30 cellular contexts compared by ENCODE assay signal in genomic region chrX:125378205-125378604, GRCh38. TPM values are rescaled to one million over a fixed set of nuclear protein-coding genes. Genes with fewer than 3 reads are reported as not detected.
A peak's percentile ranks its signal among the peaks of the same experiment; 100 is the strongest.
DNase-seq lines count a peak whose midpoint lies in the region; ATAC-seq, FAIRE-seq and TF ChIP-seq lines count a peak whose summit lies in the region.
"Had no signal": no experiment of that assay in that cellular context is flagged by ENCODE, and none has a peak within 500 bp of the region (broad histone marks: within the 10 kb centered on the region; RNA-seq: fewer than 3 reads in every experiment).

No MANE protein-coding gene starts in this region.

- H3K4me3 Mint-ChIP-seq in GM23338 = no peak overlapping the region
- H3K4me3 Mint-ChIP-seq in chondrocyte (ENCODE audit: unreplicated experiment) = no peak overlapping the region
- H3K4me3 Mint-ChIP-seq: activated T-cell treated with anti-CD3 and anti-CD28 coated beads, Interleukin-2, amount 50 U/mL, for 4 hours; CD4-positive, CD25-positive, alpha-beta regulatory T cell; naive thymus-derived CD4-positive, alpha-beta T cell; stimulated activated naive B cell treated with anti-CD40 and anti-IgM and Interleukin-4, amounts not matched to agents 10 μg/mL and 1 μg/mL and 100 μg/mL, for 72 hours had no signal

- no peak overlapping the region for H3K27ac Mint-ChIP-seq in GM23338
- no peak overlapping the region for H3K27ac Mint-ChIP-seq in chondrocyte (ENCODE audit: unreplicated experiment)
- H3K27ac Mint-ChIP-seq: CD4-positive, CD25-positive, alpha-beta regulatory T cell; naive thymus-derived CD4-positive, alpha-beta T cell; stimulated activated naive B cell treated with anti-CD40 and anti-IgM and Interleukin-4, amounts not matched to agents 10 μg/mL and 1 μg/mL and 100 μg/mL, for 72 hours had no signal

- no peak overlapping the region for H4K91ac ChIP-seq in mesenchymal stem cell (ENCODE audit: low read length)

- H3K27me3 ChIP-seq in GM23338 (ENCODE audit: insufficient read depth) (0 out of 2 replicates have a peak, but pooled peaks cover 4% of the 10 kb centered on the region), mesenchymal stem cell (ENCODE audit: control insufficient read depth in 1 of 2, insufficient read depth in 1 of 2, low read length in 2 of 2) (no peaks in the 10 kb centered on the region), pancreas (peaks cover 0 to 7% (median 0%) of the 10 kb centered on the region in 4 donors)
- H3K27me3 ChIP-seq: SJCRH30, tibial artery had no signal

- H3K9me3 ChIP-seq in mesenchymal stem cell (ENCODE audit: control insufficient read depth, low read length) (peaks cover 3% of the 10 kb centered on the region), pancreas (no peaks in the 10 kb centered on the region)
- H3K9me3 ChIP-seq: SJCRH30, tibial artery had no signal

- H2AFZ ChIP-seq in GM23338 = no peak overlapping the region
- H2AFZ ChIP-seq in mesenchymal stem cell (ENCODE audit: low read depth, low read length) = no peak overlapping the region

- H3K79me1 ChIP-seq in mesenchymal stem cell (replicated peaks; ENCODE audit: low read length, poor library complexity, severe bottlenecking) = no peaks in the 10 kb centered on the region

- H4K8ac ChIP-seq in mesenchymal stem cell (ENCODE audit: low read length) = no peak overlapping the region

- H3K79me2 ChIP-seq in GM23338 (replicated peaks; ENCODE audit: insufficient read depth) = no peaks in the 10 kb centered on the region

- no peak overlapping the region for H3K23ac ChIP-seq in mesenchymal stem cell (ENCODE audit: low read length in 2 of 2)

- POLR2A ChIA-PET in RWPE1 (lab: Yijun Ruan, JAX; ENCODE audit: low non-redundant PET) = no interaction called here

- H3K4ac ChIP-seq in mesenchymal stem cell (ENCODE audit: low read depth in 1 of 2, low read length in 2 of 2) = no peak overlapping the region

- H3K36me3 Mint-ChIP-seq in GM23338 (ENCODE audit: low read depth) (no peaks in the 10 kb centered on the region), chondrocyte (ENCODE audit: low read depth) (no peaks in the 10 kb centered on the region)
- H3K36me3 Mint-ChIP-seq: CD4-positive, CD25-positive, alpha-beta regulatory T cell; naive thymus-derived CD4-positive, alpha-beta T cell; stimulated activated naive B cell treated with anti-CD40 and anti-IgM and Interleukin-4, amounts not matched to agents 10 μg/mL and 1 μg/mL and 100 μg/mL, for 72 hours had no signal

- TF ChIP-seq CTCF in GM23338 (conservative IDR thresholded peaks at IDR 0.05; ENCODE audit: low read depth in 2 of 2) (peak in 1 of 2 experiments; percentile 36; a peak in 2 of 4 replicates), RWPE1 (conservative IDR thresholded peaks at IDR 0.05; ENCODE audit: low read depth) (no peak), chondrocyte (IDR thresholded peaks at IDR 0.05) (no peak), pancreas (IDR thresholded peaks at IDR 0.05) (no peak)

- H2BK120ac ChIP-seq in mesenchymal stem cell (ENCODE audit: low read depth, low read length) = no peak overlapping the region

- CTCF ChIA-PET in RWPE1 (lab: Yijun Ruan, JAX) = interaction anchor here (0.6 kb wide), 1 partner anchor 172 kb away, joined by 4 read pairs; no protein-coding TSS in a partner anchor

- no peak overlapping the region for H3K27ac ChIP-seq in GM23338 (ENCODE audit: low read depth)
- H3K27ac ChIP-seq in RWPE1 = no peak overlapping the region
- no peak overlapping the region for H3K27ac ChIP-seq in mesenchymal stem cell (ENCODE audit: low read length, poor library complexity, severe bottlenecking)
- no peak overlapping the region for H3K27ac ChIP-seq in pancreas
- H3K27ac ChIP-seq: dorsolateral prefrontal cortex, SJCRH30, tibial artery had no signal

- H2BK5ac ChIP-seq in mesenchymal stem cell (ENCODE audit: low read depth, low read length, poor library complexity, severe bottlenecking) = no peak overlapping the region

- H3F3A ChIP-seq in GM23338 (replicated peaks; ENCODE audit: low read depth) = no peaks in the 10 kb centered on the region

- H3K14ac ChIP-seq in mesenchymal stem cell (ENCODE audit: low read length in 2 of 2) = no peak overlapping the region

- no peak overlapping the region for H2BK12ac ChIP-seq in mesenchymal stem cell (ENCODE audit: low read length in 2 of 2)

- WGBS in mesenchymal stem cell = no CpG with 5 or more reads among the region's 4 CpGs
- WGBS in pancreas, 2 donors = 23 to 27% methylated on average over 4 of the region's 4 CpGs

- H3K9me3 Mint-ChIP-seq in GM23338 = no peaks in the 10 kb centered on the region; the same call in 2 of the 3 replicates
- peaks cover 9% of the 10 kb centered on the region for H3K9me3 Mint-ChIP-seq in chondrocyte (ENCODE audit: low read depth)
- H3K9me3 Mint-ChIP-seq: activated T-cell treated with anti-CD3 and anti-CD28 coated beads, Interleukin-2, amount 50 U/mL, for 4 hours had no signal

- H3K9me2 ChIP-seq in GM23338 (ENCODE audit: insufficient read depth) = no peaks in the 10 kb centered on the region

- H4K20me1 ChIP-seq in GM23338 (replicated peaks; ENCODE audit: insufficient read depth) = no peaks in the 10 kb centered on the region

- no peak overlapping the region for H2AK5ac ChIP-seq in mesenchymal stem cell (ENCODE audit: low read length, severe bottlenecking)

- H3K4me2 ChIP-seq in GM23338 (no peak overlapping the region), mesenchymal stem cell (ENCODE audit: low read length, poor library complexity, severe bottlenecking) (no peak overlapping the region)

- intact Hi-C loops in pancreas (cut with DNase I) = no loop called here
- intact Hi-C loops in left cardiac atrium (cut with DNase I) = no loop called here

- H3K4me1 ChIP-seq in GM23338 (ENCODE audit: insufficient read depth) = peaks cover 4% of the 10 kb centered on the region
- H3K4me1 ChIP-seq in mesenchymal stem cell (ENCODE audit: control insufficient read depth, insufficient read depth, low read depth, low read length) = no peaks in the 10 kb centered on the region
- H3K4me1 ChIP-seq in pancreas = no peaks in the 10 kb centered on the region
- H3K4me1 ChIP-seq: SJCRH30, tibial artery had no signal

- no peak overlapping the region for H3K9ac ChIP-seq in mesenchymal stem cell (ENCODE audit: low read length)

- ATAC-seq in GM23338 (no peak), pancreas (no peak), left cardiac atrium (no peak)
- ATAC-seq: activated T-cell treated with anti-CD3 and anti-CD28 coated beads, Interleukin-2, amount 50 U/mL, for 4 hours; naive thymus-derived CD4-positive, alpha-beta T cell; stimulated activated naive B cell treated with anti-CD40 and anti-IgM and Interleukin-4, amounts not matched to agents 10 μg/mL and 1 μg/mL and 100 μg/mL, for 72 hours had no signal

- peaks cover 10% of the 10 kb centered on the region for H3K4me1 Mint-ChIP-seq in GM23338
- no peaks in the 10 kb centered on the region for H3K4me1 Mint-ChIP-seq in chondrocyte (ENCODE audit: low read depth)
- H3K4me1 Mint-ChIP-seq: CD4-positive, CD25-positive, alpha-beta regulatory T cell; naive thymus-derived CD4-positive, alpha-beta T cell; stimulated activated naive B cell treated with anti-CD40 and anti-IgM and Interleukin-4, amounts not matched to agents 10 μg/mL and 1 μg/mL and 100 μg/mL, for 72 hours had no signal

- no peak for FAIRE-seq in pancreas (lab: Jason Lieb, UNC)
- FAIRE-seq: G401.6 had no signal

- H3K27me3 Mint-ChIP-seq in GM23338 (ENCODE audit: insufficient read depth, low read depth, poor library complexity) (peaks cover 17% of the 10 kb centered on the region), chondrocyte (ENCODE audit: low read depth) (no peaks in the 10 kb centered on the region)
- H3K27me3 Mint-ChIP-seq: CD4-positive, CD25-positive, alpha-beta regulatory T cell; naive thymus-derived CD4-positive, alpha-beta T cell; stimulated activated naive B cell treated with anti-CD40 and anti-IgM and Interleukin-4, amounts not matched to agents 10 μg/mL and 1 μg/mL and 100 μg/mL, for 72 hours had no signal

- H3K36me3 ChIP-seq in GM23338 (ENCODE audit: insufficient read depth) (no peaks in the 10 kb centered on the region), mesenchymal stem cell (ENCODE audit: control insufficient read depth in 1 of 2, insufficient read depth in 2 of 2, low read depth in 1 of 2, low read length in 2 of 2) (no peaks in the 10 kb centered on the region), pancreas (no peaks in the 10 kb centered on the region)
- H3K36me3 ChIP-seq: SJCRH30, tibial artery had no signal

- DNase-seq in GM23338 (ENCODE audit: low spot score) (peak; percentile 28), NCI-H1105 treated with DMSO at 0.1 percent for 48 hours (lab: John Stamatoyannopoulos, UW) (peak; percentile 84), RWPE1 (ENCODE audit: low spot score) (peak; percentile 1), mesenchymal stem cell (peak; percentile 1), chondrocyte (ENCODE audit: low spot score) (no peak), pancreas (no peak), left cardiac atrium (no peak), HCEC 1CT (no peak)
- DNase-seq: activated naive CD4-positive, alpha-beta T cell treated with Interleukin-2 at 50 U/mL for 16 hours; activated T-cell treated with anti-CD3 and anti-CD28 coated beads, Interleukin-2, amount 50 U/mL, for 4 hours; amygdala; CD4-positive, CD25-positive, alpha-beta regulatory T cell; DMS 273 treated with DMSO at 0.1 percent for 48 hours; dorsolateral prefrontal cortex; foreskin melanocyte; islet precursor cell; KBM-7; naive thymus-derived CD4-positive, alpha-beta T cell; NCI-H2171 treated with DMSO at 0.1 percent for 48 hours; NCI-H82; SJCRH30; stimulated activated CD4-positive, alpha-beta T cell treated with anti-CD3 and anti-CD28 coated beads, Interleukin-1b, Interleukin-23, amount 100 ng/mL, for 48 hours; stimulated activated naive B cell treated with anti-CD40 and anti-IgM and Interleukin-4, amounts not matched to agents 10 μg/mL and 1 μg/mL and 100 μg/mL, for 72 hours; T-helper 2 cell; tibial artery had no signal

- no peak overlapping the region for H3K4me3 ChIP-seq in GM23338
- H3K4me3 ChIP-seq in mesenchymal stem cell (ENCODE audit: insufficient read depth in 1 of 2, low read depth in 1 of 2, low read length in 2 of 2) = no peak overlapping the region
- H3K4me3 ChIP-seq in pancreas = no peak overlapping the region
- H3K4me3 ChIP-seq: dorsolateral prefrontal cortex, SJCRH30, tibial artery had no signal

- no peak overlapping the region for H3K18ac ChIP-seq in mesenchymal stem cell (ENCODE audit: low read depth in 1 of 2, low read length in 2 of 2)

- H2BK15ac ChIP-seq in mesenchymal stem cell (ENCODE audit: low read depth, poor library complexity, severe bottlenecking) = no peak overlapping the region

TF ChIP-seq in GM23338, 12 proteins besides CTCF, POLR2A, EP300 and RAD21 (continues in another document):
- no peak for TF ChIP-seq NANOG (IDR thresholded peaks at IDR 0.05; ENCODE audit: borderline replicate concordance)

RNA-seq across cellular contexts. Expression of gene TEX13C, which starts 58.5 kb away (rescaled TPM):
- total RNA-seq in GM23338 (2014; rRNA removed; shearing (Covaris generic)) = 0.07 and 0.08 TPM in 2 replicates
- polyA plus RNA-seq in GM23338 (2016; fragmentation: Nextera tagmentation; extraction: Ambion mirVana) (0.07 TPM in 1 of 2 replicates, not detected in the other), pancreas (not detected)
- not detected for polyA plus RNA-seq in mesenchymal stem cell (2013, experiment 1 of 2)
- not detected for polyA plus RNA-seq in mesenchymal stem cell (2013, experiment 2 of 2)
- total RNA-seq in chondrocyte (not detected in 3 replicates), pancreas (not detected), left cardiac atrium (not detected)
- total RNA-seq: activated T-cell treated with anti-CD3 and anti-CD28 coated beads, Interleukin-2, amount 50 U/mL, for 4 hours; cardiac septum; CD4-positive, CD25-positive, alpha-beta regulatory T cell; lung microvascular endothelial cell; naive thymus-derived CD4-positive, alpha-beta T cell had no signal
- polyA plus RNA-seq: AG04450; CD4-positive, CD25-positive, alpha-beta regulatory T cell; esophagus; naive thymus-derived CD4-positive, alpha-beta T cell had no signal

Comparison
In these comparisons a context has a peak if more than half of its experiments do, and no peak if none do; other contexts are left out.
1. DNase-seq: peak in GM23338 (single experiment), NCI-H1105 treated with DMSO at 0.1 percent for 48 hours (single experiment), RWPE1 (single experiment) and mesenchymal stem cell (single experiment); none in chondrocyte (single experiment), pancreas (0 of 6), left cardiac atrium (single experiment) and HCEC 1CT (single experiment).